ENCODE assay signal across 8 cellular contexts in the genomic region with DNA sequence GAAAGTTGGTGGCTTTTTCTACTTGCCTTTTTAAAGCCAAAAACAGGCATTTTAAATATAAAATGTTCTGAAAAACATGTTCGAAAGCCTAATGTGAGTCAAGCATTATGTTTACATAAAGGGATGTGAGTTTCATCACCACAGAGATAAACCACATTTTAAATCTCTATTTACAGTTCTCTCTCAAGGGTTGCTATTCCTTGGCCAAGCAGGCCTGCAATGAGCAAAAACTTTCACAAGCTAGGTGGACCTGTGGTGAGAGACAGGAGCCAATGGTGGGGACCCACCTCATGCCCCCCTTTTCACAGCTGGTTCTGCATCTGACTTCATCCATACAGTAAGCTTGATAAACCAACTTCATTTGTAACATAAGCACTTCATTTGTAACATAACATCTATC.
A peak's percentile ranks its signal among the peaks of the same experiment; 100 is the strongest.
DNase-seq lines count a peak whose midpoint lies in the region; ATAC-seq and TF ChIP-seq lines count a peak whose summit lies in the region.

No MANE protein-coding gene starts in this region.

- H3K9me3 ChIP-seq in H9 (ENCODE audit: control insufficient read depth, low read depth, low read length) = no peaks in the 10 kb centered on the region

- no peak overlapping the region for H3K27ac ChIP-seq in H9 (ENCODE audit: insufficient read length, low read depth, low read length)

- H3K9me3 Mint-ChIP-seq in HFFc6 (no peaks in the 10 kb centered on the region), H9 (no peaks in the 10 kb centered on the region)

- no peak overlapping the region for H2AFZ ChIP-seq in H9 (ENCODE audit: low read length)

- H3K23me2 ChIP-seq in H9 (ENCODE audit: insufficient read length, low read depth, low read length, poor library complexity, severe bottlenecking) = no peaks in the 10 kb centered on the region

- no peak overlapping the region for H2BK12ac ChIP-seq in H9 (ENCODE audit: insufficient read length, low read depth, low read length)

- intact Hi-C loops in posterior vena cava (cut with DNase I) = loop anchor here in 1 of 2 donors (10.0 kb wide), 1 partner anchor 55 kb away; no protein-coding TSS in a partner anchor

- peaks cover 3% of the 10 kb centered on the region for H3K79me1 ChIP-seq in H9 (ENCODE audit: insufficient read depth, low read depth, low read length, poor library complexity, severe bottlenecking)

- no peaks in the 10 kb centered on the region for H3K27me3 ChIP-seq in H9 (ENCODE audit: insufficient read depth, low read length)

- no peak overlapping the region for H3K4ac ChIP-seq in H9 (ENCODE audit: low read depth, low read length)

- H3K36me3 Mint-ChIP-seq in HFFc6 (ENCODE audit: low read depth) = peaks cover 19% of the 10 kb centered on the region
- peaks cover 2 to 10% (median 4%) of the 10 kb centered on the region in 3 experiments; a peak in 4 of 7 replicates for H3K36me3 Mint-ChIP-seq in H9 (ENCODE audit: insufficient read depth in 1 of 3, low read depth in 3 of 3)

- H3K9ac ChIP-seq in H9 (ENCODE audit: extremely low read depth, insufficient read length, low read length) = no peak overlapping the region

- no peak overlapping the region for H2BK120ac ChIP-seq in H9 (ENCODE audit: low read depth, low read length, poor library complexity, severe bottlenecking)

- no peaks in the 10 kb centered on the region for H3K27me3 Mint-ChIP-seq in HFFc6 (ENCODE audit: insufficient read depth)
- no peaks in the 10 kb centered on the region for H3K27me3 Mint-ChIP-seq in H9 (ENCODE audit: low read depth)

- H3K4me1 Mint-ChIP-seq in HFFc6 (ENCODE audit: low read depth) (peaks cover 62% of the 10 kb centered on the region), H9 (peaks cover 21 to 26% of the 10 kb centered on the region in 2 experiments)

- H3K79me2 ChIP-seq in H9 (ENCODE audit: insufficient read depth, low read length) = peaks cover 11% of the 10 kb centered on the region; the same call in 1 of the 2 replicates

- no peak overlapping the region for H3K56ac ChIP-seq in H9 (ENCODE audit: insufficient read length, low read depth, low read length)

- H2BK5ac ChIP-seq in H9 (ENCODE audit: insufficient read length, low read length) = no peak overlapping the region

- H4K8ac ChIP-seq in H9 (replicated peaks; ENCODE audit: insufficient read length, low read depth, low read length) = no peak overlapping the region

- H4K5ac ChIP-seq in H9 (ENCODE audit: insufficient read length, low read depth, low read length) = no peak overlapping the region

- H4K20me1 ChIP-seq in H9 (ENCODE audit: control insufficient read depth, insufficient read depth, insufficient read length) = no peaks in the 10 kb centered on the region

- H3K14ac ChIP-seq in H9 (ENCODE audit: insufficient read depth, low read length) = no peak overlapping the region

- H2BK15ac ChIP-seq in H9 (ENCODE audit: low read depth, low read length) = no peak overlapping the region

- peak overlapping the region; percentile 80 for H3K27ac Mint-ChIP-seq in HFFc6
- peak overlapping the region in 1 of 3 experiments; percentile 16; a peak in 1 of 7 replicates for H3K27ac Mint-ChIP-seq in H9

- H4K91ac ChIP-seq in H9 (ENCODE audit: insufficient read length, low read depth, low read length) = no peak overlapping the region

- no peak overlapping the region for H3T11ph ChIP-seq in H9 (ENCODE audit: low read length)

- H3K4me3 Mint-ChIP-seq in HFFc6 (peak overlapping the region; percentile 70), H9 (no peak overlapping the region)

- DNase-seq in HFFc6 (peak; percentile 66), NOMO-1 treated with DMSO at 0.1 percent for 48 hours (lab: John Stamatoyannopoulos, UW; ENCODE audit: unreplicated experiment) (peak; percentile 63), fibroblast of gingiva (ENCODE audit: low read depth) (peak; percentile 68), DMS79 (lab: John Stamatoyannopoulos, UW) (no peak), posterior vena cava (ENCODE audit: low spot score) (no peak), Ammon's horn (ENCODE audit: low spot score) (no peak), H9 (no peak)

- no peak for TF ChIP-seq CTCF in HFFc6 (IDR thresholded peaks at IDR 0.05)
- no peak for TF ChIP-seq CTCF in H9 (conservative IDR thresholded peaks at IDR 0.05)

- ATAC-seq in GM18520 (IDR thresholded peaks at IDR 0.05; ENCODE audit: unreplicated experiment) = peak; percentile 67

- H2BK20ac ChIP-seq in H9 (ENCODE audit: low read depth, low read length, poor library complexity, severe bottlenecking) = no peak overlapping the region

- no peak overlapping the region for H3K23ac ChIP-seq in H9 (ENCODE audit: insufficient read length, low read depth, low read length)

- peaks cover 3% of the 10 kb centered on the region for H3K4me1 ChIP-seq in H9 (ENCODE audit: insufficient read depth, low read length)

- H3K18ac ChIP-seq in H9 (ENCODE audit: insufficient read length, low read depth, low read length) = no peak overlapping the region

- H3K4me2 ChIP-seq in H9 (ENCODE audit: insufficient read depth, insufficient read length, low read length) = no peak overlapping the region

- no CpG with 5 or more reads among the region's 1 CpG for WGBS in H9 (ENCODE audit: extremely low coverage, insufficient read length, low lambda C conversion rate)

- no peak overlapping the region for H2AK5ac ChIP-seq in H9 (ENCODE audit: insufficient read length, low read length)

Comparison
In these comparisons a context has a peak if more than half of its experiments do, and no peak if none do; other contexts are left out.
1. DNase-seq: peak in HFFc6 (single experiment), NOMO-1 treated with DMSO at 0.1 percent for 48 hours (single experiment) and fibroblast of gingiva (single experiment); none in DMS79 (single experiment), posterior vena cava (single experiment), Ammon's horn (single experiment) and H9 (single experiment).